Comparison of ENCODE assay signal across 1 cellular context in genomic region chr17:79543566-79543965, GRCh38.
TF ChIP-seq lines count a peak whose summit lies in the region.

No MANE protein-coding gene starts in this region.

TF ChIP-seq in WTC11, 78 proteins besides CTCF, POLR2A, EP300 and RAD21 (continued from another document):
- TF ChIP-seq ARID4B (CRISPR knock-in tag; IDR thresholded peaks at IDR 0.05; ENCODE audit: borderline replicate concordance) = no peak
- no peak for TF ChIP-seq ZNF121 (CRISPR knock-in tag; IDR thresholded peaks at IDR 0.05)
- TF ChIP-seq, protein P1, sequence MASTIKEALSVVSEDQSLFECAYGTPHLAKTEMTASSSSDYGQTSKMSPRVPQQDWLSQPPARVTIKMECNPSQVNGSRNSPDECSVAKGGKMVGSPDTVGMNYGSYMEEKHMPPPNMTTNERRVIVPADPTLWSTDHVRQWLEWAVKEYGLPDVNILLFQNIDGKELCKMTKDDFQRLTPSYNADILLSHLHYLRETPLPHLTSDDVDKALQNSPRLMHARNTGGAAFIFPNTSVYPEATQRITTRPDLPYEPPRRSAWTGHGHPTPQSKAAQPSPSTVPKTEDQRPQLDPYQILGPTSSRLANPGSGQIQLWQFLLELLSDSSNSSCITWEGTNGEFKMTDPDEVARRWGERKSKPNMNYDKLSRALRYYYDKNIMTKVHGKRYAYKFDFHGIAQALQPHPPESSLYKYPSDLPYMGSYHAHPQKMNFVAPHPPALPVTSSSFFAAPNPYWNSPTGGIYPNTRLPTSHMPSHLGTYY (CRISPR knock-in tag; IDR thresholded peaks at IDR 0.05) = no peak
- no peak for TF ChIP-seq GRHL2 (CRISPR knock-in tag; IDR thresholded peaks at IDR 0.05; ENCODE audit: insufficient replicate concordance, severe bottlenecking)
- TF ChIP-seq RELA (CRISPR knock-in tag; IDR thresholded peaks at IDR 0.05; ENCODE audit: borderline replicate concordance) = no peak
TF ChIP-seq in WTC11: peak in this region for 0.
